Comparison of ENCODE assay signal across 15 cellular contexts in genomic region chr1:6280761-6281451, GRCh38. TPM values are rescaled to one million over a fixed set of nuclear protein-coding genes. Genes with fewer than 3 reads are reported as not detected.
DNase-seq lines count a peak whose midpoint lies in the region; ATAC-seq and TF ChIP-seq lines count a peak whose summit lies in the region.
"Had no signal": no experiment of that assay in that cellular context is flagged by ENCODE, and none has a peak within 500 bp of the region (broad histone marks: within the 10 kb centered on the region; RNA-seq: fewer than 3 reads in every experiment).

No MANE protein-coding gene starts in this region.

- H3K9me3 ChIP-seq in right atrium auricular region = no peaks in the 10 kb centered on the region

- H3K27me3 ChIP-seq in right atrium auricular region = no peaks in the 10 kb centered on the region
- H3K27me3 ChIP-seq in kidney epithelial cell (ENCODE audit: control insufficient read depth, insufficient read depth, low read length) = no peaks in the 10 kb centered on the region

- H3K4me3 ChIP-seq in right atrium auricular region (no peak overlapping the region), kidney epithelial cell (ENCODE audit: low read depth, low read length) (no peak overlapping the region)

- TF ChIP-seq CTCF in right atrium auricular region (IDR thresholded peaks at IDR 0.05) (peak in 1 of 2 donors; percentile 54), brain (conservative IDR thresholded peaks at IDR 0.05) (peak; percentile 45 to 51), kidney epithelial cell (IDR thresholded peaks at IDR 0.05; ENCODE audit: insufficient read depth, low read length, poor library complexity, severe bottlenecking) (peak; percentile 55)

- H3K4me1 Mint-ChIP-seq in brain = peaks cover 36% of the 10 kb centered on the region
- H3K4me1 Mint-ChIP-seq: activated CD8-positive, alpha-beta memory T cell treated with anti-CD3 and anti-CD28 coated beads, Interleukin-2, amount 10 ng/mL, durations not matched to agents 7 days and 5 days; CD14-positive monocyte had no signal

- no peak overlapping the region for H3K27ac ChIP-seq in right atrium auricular region

- H3K36me3 Mint-ChIP-seq in brain = no peaks in the 10 kb centered on the region
- H3K36me3 Mint-ChIP-seq: activated CD8-positive, alpha-beta memory T cell treated with anti-CD3 and anti-CD28 coated beads, Interleukin-2, amount 10 ng/mL, durations not matched to agents 7 days and 5 days; CD14-positive monocyte had no signal

- no peaks in the 10 kb centered on the region for H3K36me3 ChIP-seq in right atrium auricular region
- no peaks in the 10 kb centered on the region for H3K36me3 ChIP-seq in kidney epithelial cell (ENCODE audit: control insufficient read depth, insufficient read depth, low read length)

- no peak overlapping the region for H3K27ac Mint-ChIP-seq in brain
- H3K27ac Mint-ChIP-seq: activated CD8-positive, alpha-beta memory T cell treated with anti-CD3 and anti-CD28 coated beads, Interleukin-2, amount 10 ng/mL, durations not matched to agents 7 days and 5 days had no signal

- H3K27me3 Mint-ChIP-seq in brain = no peaks in the 10 kb centered on the region
- H3K27me3 Mint-ChIP-seq: activated CD8-positive, alpha-beta memory T cell treated with anti-CD3 and anti-CD28 coated beads, Interleukin-2, amount 10 ng/mL, durations not matched to agents 7 days and 5 days had no signal

- intact Hi-C loops in Right ventricle myocardium inferior (cut with DNase I) = no loop called here
- intact Hi-C loops in posterior vena cava (cut with DNase I) = no loop called here

- peak; percentile 47 for ATAC-seq in Right ventricle myocardium inferior
- ATAC-seq: activated CD8-positive, alpha-beta memory T cell treated with anti-CD3 and anti-CD28 coated beads, Interleukin-2, amount 10 ng/mL, durations not matched to agents 7 days and 5 days had no signal

- H3K4me3 Mint-ChIP-seq in brain = no peak overlapping the region
- H3K4me3 Mint-ChIP-seq: activated CD8-positive, alpha-beta memory T cell treated with anti-CD3 and anti-CD28 coated beads, Interleukin-2, amount 10 ng/mL, durations not matched to agents 7 days and 5 days; CD14-positive monocyte had no signal

- DNase-seq in Right ventricle myocardium inferior (ENCODE audit: missing footprints) (no peak), right atrium auricular region (ENCODE audit: low spot score) (no peak), kidney epithelial cell (ENCODE audit: low read depth) (no peak), NCI-H2107 treated with DMSO at 0.1 percent for 48 hours (lab: John Stamatoyannopoulos, UW; ENCODE audit: unreplicated experiment) (no peak), Kasumi-1 (lab: John Stamatoyannopoulos, UW) (no peak), UCSD-AML1 (lab: John Stamatoyannopoulos, UW; ENCODE audit: unreplicated experiment) (no peak), posterior vena cava (ENCODE audit: low spot score) (no peak)
- DNase-seq: activated CD8-positive, alpha-beta memory T cell treated with anti-CD3 and anti-CD28 coated beads, Interleukin-2, amount 10 ng/mL, durations not matched to agents 7 days and 5 days; KBM-7; kidney glomerular epithelial cell; stimulated activated CD4-positive, alpha-beta T cell treated with anti-CD3 and anti-CD28 coated beads, Interleukin-15, amount 100 ng/mL, for 24 hours had no signal

- H3K9me3 Mint-ChIP-seq in brain = no peaks in the 10 kb centered on the region
- H3K9me3 Mint-ChIP-seq: CD14-positive monocyte had no signal

- H3K4me1 ChIP-seq in right atrium auricular region = peaks cover 0 to 12% of the 10 kb centered on the region in 2 donors

RNA-seq across cellular contexts. Expression of gene GPR153, which starts 20.0 kb away (rescaled TPM):
- total RNA-seq in Right ventricle myocardium inferior = 10.6 TPM
- 10 to 100 TPM in 1 of 2 donors, 1 to 10 TPM in 1; 7.6 to 17.4 TPM for total RNA-seq in right atrium auricular region
- 4.4 TPM for polyA plus RNA-seq in brain (ENCODE audit: insufficient read depth, low read depth, low replicate concordance)
- 11.4 and 12.3 TPM in 2 replicates for total RNA-seq in kidney epithelial cell
- 10 to 100 TPM in 1 of 2 donors, 1 to 10 TPM in 1; 9.3 to 11.8 TPM for total RNA-seq in posterior vena cava

RNA-seq across cellular contexts. Expression of gene HES3, which starts 36.9 kb away (rescaled TPM):
- total RNA-seq in Right ventricle myocardium inferior (not detected), right atrium auricular region (not detected), kidney epithelial cell (not detected in 2 replicates), posterior vena cava (not detected)
- polyA plus RNA-seq in brain (ENCODE audit: insufficient read depth, low read depth, low replicate concordance) = not detected
- total RNA-seq: activated CD8-positive, alpha-beta memory T cell treated with anti-CD3 and anti-CD28 coated beads, Interleukin-2, amount 10 ng/mL, durations not matched to agents 7 days and 5 days; cerebellum; temporal lobe had no signal
- polyA plus RNA-seq: CD14-positive monocyte had no signal

RNA-seq across cellular contexts. Expression of gene ICMT, which starts 45.1 kb away (rescaled TPM):
- total RNA-seq in Right ventricle myocardium inferior = 58.8 TPM
- 10 to 100 TPM; 71.4 to 74.4 TPM for total RNA-seq in right atrium auricular region
- polyA plus RNA-seq in brain (ENCODE audit: insufficient read depth, low read depth, low replicate concordance) = 68.0 TPM
- 67.1 and 68.0 TPM in 2 replicates for total RNA-seq in kidney epithelial cell
- 10 to 100 TPM; 49.6 to 61.1 TPM for total RNA-seq in posterior vena cava
